ENCODE assay signal across 8 cellular contexts in genomic region chr12:121536929-121537813, GRCh38. TPM values are rescaled to one million over a fixed set of nuclear protein-coding genes. Genes with fewer than 3 reads are reported as not detected.
DNase-seq lines count a peak whose midpoint lies in the region; ATAC-seq, FAIRE-seq and TF ChIP-seq lines count a peak whose summit lies in the region.

No MANE protein-coding gene starts in this region.

- FAIRE-seq in astrocyte (lab: Jason Lieb, UNC) = no peak

- H3K36me3 Mint-ChIP-seq in astrocyte (ENCODE audit: low read depth, unreplicated experiment) = peaks cover 8% of the 10 kb centered on the region

- peaks cover 22% of the 10 kb centered on the region for H4K20me1 ChIP-seq in astrocyte (ENCODE audit: insufficient read depth, low read length)

- H3K9me3 ChIP-seq in astrocyte (ENCODE audit: insufficient read depth, low read depth, low read length) (no peaks in the 10 kb centered on the region), psoas muscle (no peaks in the 10 kb centered on the region)

- peaks cover 26% of the 10 kb centered on the region for H3K4me1 ChIP-seq in astrocyte (ENCODE audit: insufficient read depth, low read length)
- H3K4me1 ChIP-seq in psoas muscle = peaks cover 20% of the 10 kb centered on the region

- H2AFZ ChIP-seq in astrocyte (ENCODE audit: low read depth, low read length) = peak overlapping the region; percentile 67

- TF ChIP-seq CTCF in astrocyte (IDR thresholded peaks at IDR 0.05; ENCODE audit: insufficient read depth, low read depth, low read length) = no peak
- TF ChIP-seq CTCF in psoas muscle (IDR thresholded peaks at IDR 0.05) = no peak

- in situ Hi-C loops in KBM-7 (cut with MboI; ENCODE audit: low pct_unique_long_range_greater_than_20kb, low sequenced_read_pairs) = no loop called here

- H3K4me1 Mint-ChIP-seq in astrocyte (ENCODE audit: low read depth, unreplicated experiment) = peaks cover 6% of the 10 kb centered on the region

- peak; percentile 81 for DNase-seq in KBM-7
- DNase-seq in SKM-1 (lab: John Stamatoyannopoulos, UW; ENCODE audit: unreplicated experiment) = peak; percentile 51
- peak; percentile 50 for DNase-seq in astrocyte (ENCODE audit: low read depth)
- peak; percentile 82 for DNase-seq in hepatic stellate cell (ENCODE audit: low spot score)
- DNase-seq in psoas muscle = peak; percentile 87 to 94
- no peak for DNase-seq in SHP77 treated with DMSO at 0.1 percent for 48 hours (lab: John Stamatoyannopoulos, UW)

- intact Hi-C loops in psoas muscle (cut with DNase I) = no loop called here

- peak overlapping the region; percentile 57 for H3K9ac ChIP-seq in astrocyte (ENCODE audit: low read length)

- peak overlapping the region; percentile 85 for H3K4me2 ChIP-seq in astrocyte (ENCODE audit: low read length)

- peak; percentile 58 for ATAC-seq in GM21825 (IDR thresholded peaks at IDR 0.05; ENCODE audit: unreplicated experiment)
- ATAC-seq in psoas muscle = peak; percentile 83 to 90 (median 88)

- no peaks in the 10 kb centered on the region for H3K9me3 Mint-ChIP-seq in astrocyte (ENCODE audit: unreplicated experiment)

- H3K36me3 ChIP-seq in astrocyte (ENCODE audit: insufficient read depth, low read length) (no peaks in the 10 kb centered on the region), psoas muscle (ENCODE audit: insufficient read depth in 1 of 2, low read depth in 1 of 2) (peaks cover 0 to 16% of the 10 kb centered on the region in 2 donors)

- no peaks in the 10 kb centered on the region for H3K79me2 ChIP-seq in astrocyte (ENCODE audit: insufficient read depth, low read length)

- H3K4me3 Mint-ChIP-seq in astrocyte (ENCODE audit: unreplicated experiment) = peak overlapping the region; percentile 62

- H3K27ac ChIP-seq in astrocyte (ENCODE audit: low read depth, low read length) (peak overlapping the region; percentile 8), psoas muscle (peak overlapping the region; percentile 92)

- peak overlapping the region; percentile 51; the same call in 1 of the 2 replicates for H3K4me3 ChIP-seq in GM08714 (ENCODE audit: low read length)
- peak overlapping the region; percentile 55 for H3K4me3 ChIP-seq in astrocyte (ENCODE audit: insufficient read depth, low read depth, low read length)
- peak overlapping the region; percentile 95 for H3K4me3 ChIP-seq in psoas muscle

- H3K27me3 ChIP-seq in astrocyte (ENCODE audit: insufficient read depth, low read length) (no peaks in the 10 kb centered on the region), psoas muscle (ENCODE audit: insufficient read depth in 3 of 3, low read length in 2 of 3) (no peaks in the 10 kb centered on the region)

- H3K27ac Mint-ChIP-seq in astrocyte (ENCODE audit: unreplicated experiment) = no peak overlapping the region

- 1% methylated on average over 49 to 71 of the region's 71 CpGs for WGBS in psoas muscle, 3 donors

- H3K27me3 Mint-ChIP-seq in astrocyte (ENCODE audit: low read depth, unreplicated experiment) = peaks cover 9% of the 10 kb centered on the region

RNA-seq across cellular contexts. Expression of gene KDM2B, which starts 43.7 kb away (rescaled TPM):
- 21.3 and 23.4 TPM in 2 replicates for total RNA-seq in astrocyte
- 10 to 100 TPM in 3 of 4 donors, 1 to 10 TPM in 1; 7.5 to 11.5 (median 10.5) TPM for total RNA-seq in psoas muscle
- 1 to 10 TPM; 6.3 to 9.9 (median 6.7) TPM for polyA plus RNA-seq in psoas muscle
